Comparison of ENCODE assay signal across 13 cellular contexts in genomic region chr20:48928832-48929725, GRCh38. TPM values are rescaled to one million over a fixed set of nuclear protein-coding genes. Genes with fewer than 3 reads are reported as not detected.
A peak's percentile ranks its signal among the peaks of the same experiment; 100 is the strongest.
DNase-seq lines count a peak whose midpoint lies in the region; ATAC-seq and TF ChIP-seq lines count a peak whose summit lies in the region.
"Had no signal": no experiment of that assay in that cellular context is flagged by ENCODE, and none has a peak within 500 bp of the region (broad histone marks: within the 10 kb centered on the region; RNA-seq: fewer than 3 reads in every experiment).

No MANE protein-coding gene starts in this region.

- in situ Hi-C loops in brain microvascular endothelial cell (cut with HindIII; ENCODE audit: low pct_ligation_motif_present, low sequenced_read_pairs) = no loop called here

- no peak for TF ChIP-seq CTCF in brain microvascular endothelial cell (IDR thresholded peaks at IDR 0.05; ENCODE audit: low read depth, low read length, missing control alignments)
- TF ChIP-seq CTCF in sigmoid colon (IDR thresholded peaks at IDR 0.05) = no peak

- intact Hi-C loops in right cardiac atrium (cut with DNase I) (no loop called here), sigmoid colon (cut with DNase I) (no loop called here)

- H3K9me3 ChIP-seq in right cardiac atrium (ENCODE audit: control insufficient read depth, low read length) = no peaks in the 10 kb centered on the region
- H3K9me3 ChIP-seq in sigmoid colon = no peaks in the 10 kb centered on the region
- H3K9me3 ChIP-seq: ovary had no signal

- H3K27ac ChIP-seq in brain microvascular endothelial cell = peak overlapping the region; percentile 35
- peak overlapping the region; percentile 69 for H3K27ac ChIP-seq in right cardiac atrium (ENCODE audit: low read length)
- H3K27ac ChIP-seq in sigmoid colon = peak overlapping the region; percentile 63 to 81 (median 68)
- H3K27ac ChIP-seq: BLaER1, ovary had no signal

- WGBS in right cardiac atrium = 43% methylated on average over 3 of the region's 3 CpGs
- 23 to 62% methylated on average over 3 of the region's 3 CpGs for WGBS in sigmoid colon, 2 donors

- H3K27me3 ChIP-seq in brain microvascular endothelial cell (replicated peaks) (no peaks in the 10 kb centered on the region), right cardiac atrium (ENCODE audit: control insufficient read depth, insufficient read depth) (no peaks in the 10 kb centered on the region), sigmoid colon (no peaks in the 10 kb centered on the region)
- H3K27me3 ChIP-seq: BLaER1, ovary had no signal

- H3K4me1 ChIP-seq in right cardiac atrium (ENCODE audit: control insufficient read depth, insufficient read depth, low read length) = peaks cover 16% of the 10 kb centered on the region
- H3K4me1 ChIP-seq in sigmoid colon = peaks cover 0 to 47% (median 41%) of the 10 kb centered on the region in 4 donors

- ATAC-seq in right cardiac atrium (peak; percentile 73 to 76), GM19455 (IDR thresholded peaks at IDR 0.05; ENCODE audit: unreplicated experiment) (no peak)

- no peak for TF ChIP-seq EP300 in sigmoid colon (IDR thresholded peaks at IDR 0.05)

- no peak overlapping the region for H3K4me3 ChIP-seq in brain microvascular endothelial cell (ENCODE audit: low read depth, low read length)
- no peak overlapping the region for H3K4me3 ChIP-seq in right cardiac atrium (ENCODE audit: low read length)
- no peak overlapping the region for H3K4me3 ChIP-seq in sigmoid colon
- H3K4me3 ChIP-seq: BLaER1, ovary had no signal

- DNase-seq in Ammon's horn (ENCODE audit: low spot score) = peak; percentile 21
- no peak for DNase-seq in brain microvascular endothelial cell
- no peak for DNase-seq in right cardiac atrium
- no peak for DNase-seq in sigmoid colon
- DNase-seq in NCI-H2029 treated with DMSO at 0.1 percent for 48 hours (lab: John Stamatoyannopoulos, UW) = no peak
- no peak for DNase-seq in D341Med (ENCODE audit: low spot score)
- DNase-seq in NCI-H1092 treated with DMSO at 0.1 percent for 48 hours (lab: John Stamatoyannopoulos, UW) = no peak
- DNase-seq: activated CD8-positive, alpha-beta memory T cell treated with anti-CD3 and anti-CD28 coated beads, Interleukin-2, amount 50 U/mL, for 4 hours; cortex of kidney; NCI-H1417 treated with DMSO at 0.1 percent for 48 hours had no signal

- H3K36me3 ChIP-seq in brain microvascular endothelial cell (replicated peaks) = no peaks in the 10 kb centered on the region
- no peaks in the 10 kb centered on the region for H3K36me3 ChIP-seq in sigmoid colon
- H3K36me3 ChIP-seq: ovary had no signal

- TF ChIP-seq POLR2A in sigmoid colon (IDR thresholded peaks at IDR 0.05) = no peak

RNA-seq across cellular contexts. Expression of gene ARFGEF2, which starts 7.6 kb away (rescaled TPM):
- total RNA-seq in right cardiac atrium = 10 to 100 TPM; 37.3 to 44.1 (median 38.5) TPM
- polyA plus RNA-seq in right cardiac atrium = 10.8 TPM
- total RNA-seq in sigmoid colon = 10 to 100 TPM; 22.1 to 27.3 (median 24.4) TPM
- 10 to 100 TPM; 11.4 to 28.2 (median 15.0) TPM for polyA plus RNA-seq in sigmoid colon
